ENCODE assay signal across 18 cellular contexts in genomic region chr11:47451990-47452389, GRCh38. TPM values are rescaled to one million over a fixed set of nuclear protein-coding genes. Genes with fewer than 3 reads are reported as not detected.
DNase-seq lines count a peak whose midpoint lies in the region; ATAC-seq, FAIRE-seq and TF ChIP-seq lines count a peak whose summit lies in the region.
"Had no signal": no experiment of that assay in that cellular context is flagged by ENCODE, and none has a peak within 500 bp of the region (broad histone marks: within the 10 kb centered on the region; RNA-seq: fewer than 3 reads in every experiment).

No MANE protein-coding gene starts in this region.

- TF ChIP-seq CTCF in HEK293 (tag by site-specific recombination; IDR thresholded peaks at IDR 0.05) (no peak), RWPE1 (conservative IDR thresholded peaks at IDR 0.05; ENCODE audit: low read depth) (no peak), H1 (IDR thresholded peaks at IDR 0.05; ENCODE audit: control extremely low read depth in 1 of 3, insufficient read depth in 1 of 3, low read depth in 1 of 3, low read length in 3 of 3) (no peak)

- H3K4ac ChIP-seq in H1 (replicated peaks; ENCODE audit: insufficient read length, low read depth, low read length) = no peak overlapping the region

- no peak overlapping the region for H2BK20ac ChIP-seq in H1 (ENCODE audit: low read length)

- no peak for TF ChIP-seq POLR2A in H1 (IDR thresholded peaks at IDR 0.05; ENCODE audit: control extremely low read depth in 1 of 2, low read depth in 2 of 2, low read length in 2 of 2)

- no peaks in the 10 kb centered on the region for H3K27me3 ChIP-seq in H1 (replicated peaks in 1 of 4; ENCODE audit: control insufficient read depth in 3 of 4, extremely low read depth in 1 of 4, insufficient read depth in 3 of 4, low read length in 3 of 4)

- H3K4me2 ChIP-seq in H1 (ENCODE audit: insufficient read depth in 1 of 2, low read depth in 2 of 2, low read length in 2 of 2) = no peak overlapping the region
- H3K4me2 ChIP-seq: GM23338 had no signal

- no peak overlapping the region for H2BK12ac ChIP-seq in H1 (ENCODE audit: low read depth, low read length)

- DNase-seq in RWPE1 (ENCODE audit: low spot score) = no peak
- no peak for DNase-seq in H1 (ENCODE audit: low read depth in 1 of 2, low spot score in 2 of 2)
- no peak for DNase-seq in cerebellar cortex (ENCODE audit: low spot score)
- DNase-seq in NCI-H1092 (lab: John Stamatoyannopoulos, UW) = no peak
- DNase-seq: AML-193; CD4-positive, alpha-beta memory T cell; DMS153; DMS79; GDM1 had no signal

- no peak overlapping the region for H3K56ac ChIP-seq in H1 (replicated peaks; ENCODE audit: insufficient read length, low read depth, low read length)

- no peak overlapping the region for H2BK15ac ChIP-seq in H1 (ENCODE audit: low read length)

- no peak overlapping the region for H3K14ac ChIP-seq in H1 (ENCODE audit: insufficient read length)

- TF ChIP-seq EP300 in H1 (IDR thresholded peaks at IDR 0.05; ENCODE audit: borderline replicate concordance in 1 of 2, low read depth in 2 of 2, low read length in 2 of 2) = no peak

- H3K18ac ChIP-seq in H1 (ENCODE audit: extremely low read depth, low read length) = no peak overlapping the region

- WGBS in H1 (ENCODE audit: extremely low coverage in 1 of 2, insufficient coverage in 1 of 2, insufficient read length in 1 of 2, insufficient replicate concordance in 2 of 2, low coverage in 1 of 2, low lambda C conversion rate in 2 of 2, missing lambda C conversion rate in 1 of 2), 2 experiments = 93% methylated on average over 4 of the region's 4 CpGs; no CpG with 5 or more reads in 1 of the 2 experiments

- H2AFZ ChIP-seq in H1 (ENCODE audit: low read length) = no peak overlapping the region
- H2AFZ ChIP-seq: GM23338 had no signal

- H2BK5ac ChIP-seq in H1 (ENCODE audit: low read depth, low read length) = no peak overlapping the region

- no peak overlapping the region for H4K91ac ChIP-seq in H1 (replicated peaks; ENCODE audit: insufficient read length, low read length)

- no peak overlapping the region for H4K8ac ChIP-seq in H1 (ENCODE audit: extremely low read depth, insufficient read depth, low read length)

- H4K20me1 ChIP-seq in H1 (replicated peaks in 1 of 2; ENCODE audit: control insufficient read depth in 1 of 2, insufficient read depth in 2 of 2, low read length in 2 of 2) = no peaks in the 10 kb centered on the region

- H3K79me2 ChIP-seq in H1 (ENCODE audit: control insufficient read depth in 1 of 2, insufficient read depth in 2 of 2, low read length in 2 of 2) = no peaks in the 10 kb centered on the region

- no peak for TF ChIP-seq RAD21 in H1 (IDR thresholded peaks at IDR 0.05 in 1 of 2, conservative IDR thresholded peaks at IDR 0.05 in 1 of 2; ENCODE audit: low read depth in 2 of 2, low read length in 2 of 2)

- H4K5ac ChIP-seq in H1 (ENCODE audit: insufficient read length, low read depth, low read length) = no peak overlapping the region

- no peak overlapping the region for H3K23ac ChIP-seq in H1 (ENCODE audit: insufficient read length)

- no peak for ATAC-seq in GM18519 (IDR thresholded peaks at IDR 0.05; ENCODE audit: low FRiP score, unreplicated experiment)
- ATAC-seq: GM23338, HCT116 had no signal

- H3K27ac ChIP-seq in HEK293 (ENCODE audit: extremely low read depth, low read depth, low read length) (no peak overlapping the region), RWPE1 (peak overlapping the region; percentile 16; the same call in 1 of the 2 replicates), H1 (ENCODE audit: low read depth, low read length) (no peak overlapping the region)
- H3K27ac ChIP-seq: C4-2B had no signal

- H3K4me3 ChIP-seq in HEK293 (ENCODE audit: low read depth, low read length) = no peak overlapping the region
- H3K4me3 ChIP-seq in H1 (ENCODE audit: extremely low read depth in 1 of 4, insufficient read depth in 2 of 4, low read depth in 3 of 4, low read length in 4 of 4) = no peak overlapping the region
- H3K4me3 ChIP-seq: GM23338 had no signal

- FAIRE-seq in H1 (lab: Jason Lieb, UNC) = no peak
- FAIRE-seq: A204.1, GM12892, GM18507 had no signal

- POLR2A ChIA-PET in HEK293 (lab: Yijun Ruan, JAX) (no interaction called here), RWPE1 (lab: Yijun Ruan, JAX; ENCODE audit: low non-redundant PET) (no interaction called here), H1 (lab: Charles Lee; ENCODE audit: partially characterized antibody) (no interaction called here)

- CTCF ChIA-PET in HEK293 (lab: Yijun Ruan, JAX) (interaction anchor here (2.6 to 4.5 kb wide), 2 partner anchors 8 to 79 kb away, joined by 12 to 36 read pairs; no protein-coding TSS in a partner anchor), RWPE1 (lab: Yijun Ruan, JAX) (interaction anchor here (0.6 to 1.2 kb wide), 2 partner anchors 9 to 282 kb away, joined by 3 to 5 read pairs; no protein-coding TSS in a partner anchor), H1 (lab: Charles Lee; ENCODE audit: partially characterized antibody) (interaction anchor here (0.6 kb wide), 1 partner anchor 43 kb away, joined by 3 read pairs; no protein-coding TSS in a partner anchor)

- H3K36me3 ChIP-seq in HEK293 (ENCODE audit: control insufficient read depth in 2 of 2, insufficient read depth in 1 of 2, low read length in 2 of 2) = no peaks in the 10 kb centered on the region
- no peaks in the 10 kb centered on the region for H3K36me3 ChIP-seq in H1 (ENCODE audit: control insufficient read depth in 2 of 4, insufficient read depth in 4 of 4, low read length in 3 of 4)

- H3K9me3 ChIP-seq in HEK293 (ENCODE audit: control insufficient read depth, insufficient read depth, low read depth, low read length) = no peaks in the 10 kb centered on the region
- no peaks in the 10 kb centered on the region for H3K9me3 ChIP-seq in H1 (ENCODE audit: insufficient read depth in 2 of 2, low read depth in 1 of 2, low read length in 1 of 2)

- H2AK5ac ChIP-seq in H1 (ENCODE audit: low read depth, low read length) = no peak overlapping the region

- no peaks in the 10 kb centered on the region for H3K79me1 ChIP-seq in H1 (ENCODE audit: low read depth, low read length)

- no peak overlapping the region for H3K9ac ChIP-seq in H1 (replicated peaks in 1 of 4; ENCODE audit: extremely low read depth in 1 of 4, low read depth in 3 of 4, low read length in 3 of 4)

- H3K4me1 ChIP-seq in HEK293 (ENCODE audit: control insufficient read depth, insufficient read depth, low read length) (no peaks in the 10 kb centered on the region), H1 (replicated peaks in 1 of 4; ENCODE audit: control insufficient read depth in 3 of 4, insufficient read depth in 4 of 4, low read length in 3 of 4) (no peaks in the 10 kb centered on the region; a peak in 2 of 7 replicates)

- H3K23me2 ChIP-seq in H1 (ENCODE audit: low read depth, low read length) = no peaks in the 10 kb centered on the region

- H2BK120ac ChIP-seq in H1 (replicated peaks; ENCODE audit: low read depth, low read length) = no peak overlapping the region

TF ChIP-seq in HEK293, 187 proteins besides CTCF, POLR2A, EP300 and RAD21:
- TF ChIP-seq ZNF623 (tag by site-specific recombination; IDR thresholded peaks at IDR 0.05) (peak; percentile 93), KLF8 (tag by site-specific recombination; IDR thresholded peaks at IDR 0.05) (no peak), ZBTB48 (tag by site-specific recombination; IDR thresholded peaks at IDR 0.05) (no peak)

TF ChIP-seq in H1, 55 proteins besides CTCF, POLR2A, EP300 and RAD21:
- no peak for TF ChIP-seq CEBPB (IDR thresholded peaks at IDR 0.05; ENCODE audit: low read depth, low read length)
- no peak for TF ChIP-seq CTBP2 (IDR thresholded peaks at IDR 0.05; ENCODE audit: borderline replicate concordance, insufficient read depth, insufficient read length, low read length)
- no peak for TF ChIP-seq JUND (IDR thresholded peaks at IDR 0.05; ENCODE audit: low read length)
- no peak for TF ChIP-seq BACH1 (IDR thresholded peaks at IDR 0.05; ENCODE audit: low read length)
- TF ChIP-seq KDM1A (IDR thresholded peaks at IDR 0.05; ENCODE audit: borderline replicate concordance, low read length) = 0 out of 2 replicates have a peak, but pooled peaks have one; percentile 19
- no peak for TF ChIP-seq HDAC2 (IDR thresholded peaks at IDR 0.05; ENCODE audit: borderline replicate concordance in 1 of 2, low read depth in 2 of 2, low read length in 2 of 2)

RNA-seq across cellular contexts. Expression of gene RAPSN, which starts 3.1 kb away (rescaled TPM):
- total RNA-seq in H1 (2021; fragmentation: NEBNext Ultra II Directional; extraction: Animal tissue kit (Norgen Biotek cat#: 25700)) = 0.34 TPM in 1 of 2 replicates, not detected in the other
- 0.05 and 0.06 TPM in 2 replicates for polyA plus RNA-seq in H1 (2011; rRNA removed)
- polyA plus RNA-seq in H1 (2011; cell fraction: cytosol; rRNA removed) = 0.05 TPM
- 0.54 TPM for polyA plus RNA-seq in H1 (2011; cell fraction: nucleus; rRNA removed)
- 0.11 TPM in 1 of 4 replicates, not detected in the others for polyA plus RNA-seq in H1 (2012, experiment 1 of 2)
- polyA plus RNA-seq in H1 (2012, experiment 2 of 2) = not detected
- polyA plus RNA-seq in H1 (2013, experiment 1 of 2) = 0.71 TPM
- 0.29 TPM for polyA plus RNA-seq in H1 (2013, experiment 2 of 2)
- polyA minus RNA-seq in H1 (2011; rRNA and poly(A)+ RNA removed) = not detected in 2 replicates
- not detected for polyA minus RNA-seq in H1 (2011; cell fraction: cytosol; rRNA and poly(A)+ RNA removed)
- polyA minus RNA-seq in H1 (2011; cell fraction: nucleus; rRNA and poly(A)+ RNA removed) = 0.60 TPM
- total RNA-seq: Daoy had no signal
- polyA plus RNA-seq: CD4-positive, alpha-beta memory T cell had no signal

RNA-seq across cellular contexts. Expression of gene PSMC3, which starts 25.8 kb away (rescaled TPM):
- 159 and 160 TPM in 2 replicates for total RNA-seq in H1 (2021; fragmentation: NEBNext Ultra II Directional; extraction: Animal tissue kit (Norgen Biotek cat#: 25700))
- 105 and 114 TPM in 2 replicates for polyA plus RNA-seq in H1 (2011; rRNA removed)
- polyA plus RNA-seq in H1 (2011; cell fraction: cytosol; rRNA removed) = 201 TPM
- polyA plus RNA-seq in H1 (2011; cell fraction: nucleus; rRNA removed) = 110 TPM
- 209 to 226 TPM (median 211 TPM) in 4 replicates for polyA plus RNA-seq in H1 (2012, experiment 1 of 2)
- 124 TPM for polyA plus RNA-seq in H1 (2012, experiment 2 of 2)
- 82.6 TPM for polyA plus RNA-seq in H1 (2013, experiment 1 of 2)
- 81.6 TPM for polyA plus RNA-seq in H1 (2013, experiment 2 of 2)
- polyA minus RNA-seq in H1 (2011; rRNA and poly(A)+ RNA removed) = 94.5 and 111 TPM in 2 replicates
- polyA minus RNA-seq in H1 (2011; cell fraction: cytosol; rRNA and poly(A)+ RNA removed) = 65.4 TPM
- 50.5 TPM for polyA minus RNA-seq in H1 (2011; cell fraction: nucleus; rRNA and poly(A)+ RNA removed)

RNA-seq across cellular contexts. Expression of gene SLC39A13, which starts 43.6 kb away (rescaled TPM):
- total RNA-seq in H1 (2021; fragmentation: NEBNext Ultra II Directional; extraction: Animal tissue kit (Norgen Biotek cat#: 25700)) = 20.9 and 23.2 TPM in 2 replicates
- 30.0 and 42.9 TPM in 2 replicates for polyA plus RNA-seq in H1 (2011; rRNA removed)
- polyA plus RNA-seq in H1 (2011; cell fraction: cytosol; rRNA removed) = 37.3 TPM
- polyA plus RNA-seq in H1 (2011; cell fraction: nucleus; rRNA removed) = 134 TPM
- 14.8 to 28.7 TPM (median 25.1 TPM) in 4 replicates for polyA plus RNA-seq in H1 (2012, experiment 1 of 2)
- 18.9 TPM for polyA plus RNA-seq in H1 (2012, experiment 2 of 2)
- polyA plus RNA-seq in H1 (2013, experiment 1 of 2) = 19.5 TPM
- polyA plus RNA-seq in H1 (2013, experiment 2 of 2) = 19.1 TPM
- polyA minus RNA-seq in H1 (2011; rRNA and poly(A)+ RNA removed) = 8.9 and 9.6 TPM in 2 replicates
- polyA minus RNA-seq in H1 (2011; cell fraction: cytosol; rRNA and poly(A)+ RNA removed) = 10.0 TPM
- polyA minus RNA-seq in H1 (2011; cell fraction: nucleus; rRNA and poly(A)+ RNA removed) = 20.5 TPM
